31 cellular contexts compared by ENCODE assay signal in genomic region chr2:72038524-72038923, GRCh38.
"Had no signal": no experiment of that assay in that cellular context is flagged by ENCODE, and none has a peak within 500 bp of the region (broad histone marks: within the 10 kb centered on the region; RNA-seq: fewer than 3 reads in every experiment).

No MANE protein-coding gene starts in this region.

- DNase-seq: naive thymus-derived CD8-positive, alpha-beta T cell; nephron progenitor cell; nucleus accumbens; pancreas; psoas muscle; right cardiac atrium; right lobe of liver; spleen; stimulated activated CD4-positive, alpha-beta T cell treated with anti-CD3 and anti-CD28 coated beads, Interleukin-12 subunit alpha, Interleukin-12 subunit beta, amount 100 ng/mL, for 4 hours; stimulated activated CD4-positive, alpha-beta T cell treated with anti-CD3 and anti-CD28 coated beads, Interleukin-1b, Interleukin-23, amount 100 ng/mL, for 48 hours; stimulated activated CD4-positive, alpha-beta T cell treated with anti-CD3 and anti-CD28 coated beads, Interleukin-4, amount 100 ng/mL, for 1 hour; stimulated activated CD4-positive, alpha-beta T cell treated with anti-CD3 and anti-CD28 coated beads, Interleukin-4, amount 100 ng/mL, for 4 hours; stimulated activated CD8-positive, alpha-beta memory T cell treated with anti-CD3 and anti-CD28 coated beads, Interleukin-4, amount 100 ng/mL, for 48 hours; stimulated activated naive CD4-positive, alpha-beta T cell; stimulated activated naive CD8-positive, alpha-beta T cell treated with anti-CD3 and anti-CD28 coated beads, Interleukin-15, amount 100 ng/mL, for 72 hours; stimulated activated naive CD8-positive, alpha-beta T cell treated with anti-CD3 and anti-CD28 coated beads, Interleukin-15, Interleukin-2, amounts not matched to agents 100 U/mL and 50 U/mL, for 24 hours; substantia nigra; testis; tibial artery; transverse colon; upper lobe of right lung; uterus had no signal

- H3K4me1 ChIP-seq: pancreas, psoas muscle, right lobe of liver, spleen, testis, tibial artery, transverse colon, upper lobe of right lung, uterus had no signal

- H3K36me3 Mint-ChIP-seq: naive thymus-derived CD8-positive, alpha-beta T cell; natural killer cell treated with Interleukin-12 subunit alpha and Interleukin-12 subunit beta and Interleukin-15 and Interleukin-18, amount 100 ng/mL, for 72 hours; stimulated activated memory B cell treated with anti-CD40 and anti-IgM and Interleukin-4, amounts not matched to agents 10 μg/mL and 1 μg/mL and 100 μg/mL, for 72 hours; type B pancreatic cell had no signal

- H3K27ac Mint-ChIP-seq: naive thymus-derived CD8-positive, alpha-beta T cell; natural killer cell treated with Interleukin-12 subunit alpha and Interleukin-12 subunit beta and Interleukin-15 and Interleukin-18, amount 100 ng/mL, for 72 hours; nephron progenitor cell; progenitor cell of endocrine pancreas; stimulated activated memory B cell treated with anti-CD40 and anti-IgM and Interleukin-4, amounts not matched to agents 10 μg/mL and 1 μg/mL and 100 μg/mL, for 72 hours; stimulated activated naive CD8-positive, alpha-beta T cell treated with anti-CD3 and anti-CD28 coated beads, Interleukin-15, amount 100 ng/mL, for 72 hours; type B pancreatic cell had no signal

- H3K27ac ChIP-seq: neutrophil, pancreas, psoas muscle, right lobe of liver, skin epidermis, spleen, suprapubic skin, testis, tibial artery, transverse colon, upper lobe of right lung, uterus had no signal

- H3K4me3 Mint-ChIP-seq: naive thymus-derived CD8-positive, alpha-beta T cell; natural killer cell treated with Interleukin-12 subunit alpha and Interleukin-12 subunit beta and Interleukin-15 and Interleukin-18, amount 100 ng/mL, for 72 hours; nephron progenitor cell; neural crest cell; stimulated activated memory B cell treated with anti-CD40 and anti-IgM and Interleukin-4, amounts not matched to agents 10 μg/mL and 1 μg/mL and 100 μg/mL, for 72 hours; stimulated activated naive CD8-positive, alpha-beta T cell treated with anti-CD3 and anti-CD28 coated beads, Interleukin-15, amount 100 ng/mL, for 72 hours; type B pancreatic cell had no signal

- H3K4me3 ChIP-seq: pancreas, psoas muscle, right lobe of liver, skin epidermis, smooth muscle cell, spleen, suprapubic skin, testis, tibial artery, transverse colon, upper lobe of right lung, uterus had no signal

- H3K36me3 ChIP-seq: neutrophil, pancreas, right lobe of liver, spleen, suprapubic skin, tibial artery, transverse colon, upper lobe of right lung, uterus had no signal

- H3K4me2 ChIP-seq: smooth muscle cell had no signal

- H3K4me1 Mint-ChIP-seq: naive thymus-derived CD8-positive, alpha-beta T cell; neural crest cell; stimulated activated memory B cell treated with anti-CD40 and anti-IgM and Interleukin-4, amounts not matched to agents 10 μg/mL and 1 μg/mL and 100 μg/mL, for 72 hours; stimulated activated naive CD8-positive, alpha-beta T cell treated with anti-CD3 and anti-CD28 coated beads, Interleukin-15, amount 100 ng/mL, for 72 hours had no signal

- H3K9me3 ChIP-seq: neutrophil, pancreas, psoas muscle, right lobe of liver, testis, upper lobe of right lung, uterus had no signal

- H3K27me3 ChIP-seq: neutrophil, pancreas, right lobe of liver, spleen, suprapubic skin, testis, transverse colon, upper lobe of right lung, uterus had no signal

- FAIRE-seq: pancreas had no signal

- ATAC-seq: naive thymus-derived CD8-positive, alpha-beta T cell; natural killer cell treated with Interleukin-12 subunit alpha and Interleukin-12 subunit beta and Interleukin-15 and Interleukin-18, amount 100 ng/mL, for 72 hours; pancreas; psoas muscle; right cardiac atrium; right lobe of liver; stimulated activated memory B cell treated with anti-CD40 and anti-IgM and Interleukin-4, amounts not matched to agents 10 μg/mL and 1 μg/mL and 100 μg/mL, for 72 hours; stimulated activated naive CD8-positive, alpha-beta T cell treated with anti-CD3 and anti-CD28 coated beads, Interleukin-15, amount 100 ng/mL, for 72 hours; stimulated activated naive CD8-positive, alpha-beta T cell treated with anti-CD3 and anti-CD28 coated beads, Interleukin-15, Interleukin-2, amounts not matched to agents 100 U/mL and 50 U/mL, for 24 hours; upper lobe of right lung had no signal
